25 cellular contexts compared by ENCODE assay signal in the genomic region with DNA sequence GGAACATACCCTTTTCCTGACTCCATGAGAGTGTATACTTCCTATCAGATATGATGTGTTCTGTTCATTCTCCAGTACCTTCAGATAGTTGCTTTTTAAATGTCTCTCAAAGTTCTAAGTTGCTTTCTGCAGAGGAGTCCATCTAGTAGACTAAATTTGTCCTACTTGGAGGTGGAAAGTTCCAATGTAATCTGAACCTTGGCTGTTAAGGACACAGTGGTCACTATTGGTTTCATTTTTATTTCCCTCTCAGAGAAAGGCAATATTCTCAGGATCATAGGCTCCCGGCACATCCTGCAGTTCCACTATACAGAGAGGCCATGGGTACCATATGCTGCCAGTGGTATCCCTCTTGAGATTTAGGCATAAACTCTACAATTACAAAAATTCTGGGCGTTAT.
DNase-seq lines count a peak whose midpoint lies in the region; ATAC-seq, FAIRE-seq and TF ChIP-seq lines count a peak whose summit lies in the region.
"Had no signal": no experiment of that assay in that cellular context is flagged by ENCODE, and none has a peak within 500 bp of the region (broad histone marks: within the 10 kb centered on the region; RNA-seq: fewer than 3 reads in every experiment).

No MANE protein-coding gene starts in this region.

- H2BK15ac ChIP-seq in mesendoderm (replicated peaks; ENCODE audit: low read depth), result no peak overlapping the region

- CTCF ChIA-PET in HepG2 (lab: Yijun Ruan, JAX; ENCODE audit: low intra/inter-chr PET ratio, low total read pairs), result no interaction called here

- no peak overlapping the region for H2BK12ac ChIP-seq in trophoblast cell (ENCODE audit: low read length)

- no peak overlapping the region for H2AK5ac ChIP-seq in mesendoderm (ENCODE audit: low read length)
- no peak overlapping the region for H2AK5ac ChIP-seq in trophoblast cell (ENCODE audit: low read length)

- TF ChIP-seq EP300 in HepG2 (IDR thresholded peaks at IDR 0.05; ENCODE audit: low read depth in 2 of 2, low read length in 2 of 2), result no peak
- TF ChIP-seq EP300 in HepG2 (CRISPR knock-in tag; IDR thresholded peaks at IDR 0.05; ENCODE audit: borderline replicate concordance), result no peak

- H4K20me1 ChIP-seq in HepG2 (ENCODE audit: insufficient read depth, low read length), result no peaks in the 10 kb centered on the region
- H4K20me1 ChIP-seq: BLaER1 had no signal

- no peak overlapping the region for H3K23ac ChIP-seq in mesendoderm (ENCODE audit: low read length)
- no peak overlapping the region for H3K23ac ChIP-seq in trophoblast cell (ENCODE audit: low read length)

- H3K79me2 ChIP-seq in HepG2 (ENCODE audit: insufficient read depth, low read length) (no peaks in the 10 kb centered on the region), mesendoderm (ENCODE audit: control insufficient read depth, insufficient read depth, low read length) (no peaks in the 10 kb centered on the region), trophoblast cell (ENCODE audit: control insufficient read depth, insufficient read depth, low read length, poor library complexity) (no peaks in the 10 kb centered on the region)

- H3K9ac ChIP-seq in liver (ENCODE audit: low read depth in 1 of 2, low read length in 2 of 2) (no peak overlapping the region), HepG2 (ENCODE audit: insufficient read depth, low read depth, low read length) (no peak overlapping the region), mesendoderm (ENCODE audit: low read length) (no peak overlapping the region), trophoblast cell (ENCODE audit: low read length) (no peak overlapping the region)
- H3K9ac ChIP-seq: BLaER1 had no signal

- H3K36me3 ChIP-seq in liver (ENCODE audit: control insufficient read depth in 4 of 4, insufficient read depth in 3 of 4, low read depth in 1 of 4, low read length in 3 of 4), result no peaks in the 10 kb centered on the region
- H3K36me3 ChIP-seq in HepG2 (replicated peaks in 1 of 2; ENCODE audit: control insufficient read depth in 1 of 2, insufficient read depth in 2 of 2, low read length in 2 of 2), result no peaks in the 10 kb centered on the region
- H3K36me3 ChIP-seq in mesendoderm (ENCODE audit: control insufficient read depth, insufficient read depth, low read length), result no peaks in the 10 kb centered on the region
- H3K36me3 ChIP-seq in trophoblast cell (ENCODE audit: control insufficient read depth in 1 of 2, insufficient read depth in 2 of 2, low read length in 2 of 2), result no peaks in the 10 kb centered on the region
- H3K36me3 ChIP-seq: BLaER1 had no signal

- H2BK5ac ChIP-seq in mesendoderm (ENCODE audit: low read length), result peak overlapping the region; percentile 8
- no peak overlapping the region for H2BK5ac ChIP-seq in trophoblast cell (ENCODE audit: low read depth, low read length, poor library complexity)

- H4K91ac ChIP-seq in trophoblast cell (ENCODE audit: low read depth, low read length), result no peak overlapping the region

- H3K9me3 ChIP-seq in liver (ENCODE audit: control insufficient read depth in 4 of 4, low read length in 3 of 4) (no peaks in the 10 kb centered on the region), HepG2 (ENCODE audit: low read length) (no peaks in the 10 kb centered on the region; the same call in 1 of the 2 replicates), trophoblast cell (ENCODE audit: insufficient read depth, low read depth, low read length) (no peaks in the 10 kb centered on the region)
- H3K9me3 ChIP-seq: A549, BLaER1 had no signal

- no peak for DNase-seq in HepG2 (ENCODE audit: low spot score)
- DNase-seq in left lobe of liver (ENCODE audit: low spot score), result no peak
- no peak for DNase-seq in mesendoderm
- no peak for DNase-seq in trophoblast cell
- DNase-seq in NCI-H2029 treated with DMSO at 0.1 percent for 48 hours (lab: John Stamatoyannopoulos, UW), result no peak
- no peak for DNase-seq in T1000 (lab: John Stamatoyannopoulos, UW)
- DNase-seq: AML-193; C1 segment of cervical spinal cord; CD4-positive, alpha-beta memory T cell; CD4-positive, CD25-positive, alpha-beta regulatory T cell; CD8-positive, alpha-beta memory T cell; COR-L47; DMS 273 treated with DMSO at 0.1 percent for 48 hours; DMS153; DMS53; DMS79; DND-41; EL; GDM1 had no signal

- H3K4ac ChIP-seq in mesendoderm (ENCODE audit: low read depth, low read length) (no peak overlapping the region), trophoblast cell (ENCODE audit: low read depth, low read length) (no peak overlapping the region)

- H3K14ac ChIP-seq in trophoblast cell (ENCODE audit: low read length), result no peak overlapping the region

- intact Hi-C loops in HepG2 (cut with micrococcal nuclease; ENCODE audit: unreplicated experiment), result no loop called here

- H2BK120ac ChIP-seq in mesendoderm (ENCODE audit: low read depth, low read length), result no peak overlapping the region
- no peak overlapping the region for H2BK120ac ChIP-seq in trophoblast cell (ENCODE audit: insufficient read depth, low read length, poor library complexity)

- H3K4me3 ChIP-seq in liver (ENCODE audit: low read depth in 1 of 3, low read length in 3 of 3) (peak overlapping the region in 1 of 3 donors; percentile 28), HepG2 (replicated peaks in 1 of 3; ENCODE audit: insufficient read depth in 1 of 3, low read depth in 2 of 3, low read length in 3 of 3) (no peak overlapping the region), mesendoderm (ENCODE audit: low read length) (no peak overlapping the region), trophoblast cell (ENCODE audit: low read depth, low read length) (no peak overlapping the region)
- H3K4me3 ChIP-seq: A549, BLaER1 had no signal

- H4K8ac ChIP-seq in mesendoderm (ENCODE audit: low read depth, low read length), result no peak overlapping the region
- no peak overlapping the region for H4K8ac ChIP-seq in trophoblast cell (ENCODE audit: low read depth, low read length)

- no peak overlapping the region for H3K18ac ChIP-seq in mesendoderm (ENCODE audit: low read length)
- no peak overlapping the region for H3K18ac ChIP-seq in trophoblast cell (ENCODE audit: low read length)

- H3K4me1 ChIP-seq in liver (ENCODE audit: control insufficient read depth in 4 of 4, insufficient read depth in 4 of 4, low read length in 3 of 4), result peaks cover 5 to 41% (median 30%) of the 10 kb centered on the region in 4 donors
- no peaks in the 10 kb centered on the region for H3K4me1 ChIP-seq in HepG2 (ENCODE audit: insufficient read depth, low read length)
- H3K4me1 ChIP-seq in mesendoderm (ENCODE audit: control insufficient read depth, low read depth, low read length), result peaks cover 8% of the 10 kb centered on the region
- H3K4me1 ChIP-seq in trophoblast cell (ENCODE audit: control insufficient read depth in 1 of 2, insufficient read depth in 2 of 2, low read length in 2 of 2), result no peaks in the 10 kb centered on the region
- H3K4me1 ChIP-seq: A549, BLaER1 had no signal

- peak in 1 of 2 donors; percentile 22 for TF ChIP-seq RAD21 in liver (IDR thresholded peaks at IDR 0.05)
- TF ChIP-seq RAD21 in HepG2 (CRISPR knock-in tag; IDR thresholded peaks at IDR 0.05), result no peak

- in situ Hi-C loops in HepG2 (cut with HindIII; ENCODE audit: extremely low pct_ligation_motif_present, low pct_unique_long_range_greater_than_20kb), result no loop called here

- H3K4me2 ChIP-seq in HepG2 (ENCODE audit: low read depth, low read length) (no peak overlapping the region), mesendoderm (ENCODE audit: low read length) (no peak overlapping the region), trophoblast cell (ENCODE audit: low read length) (no peak overlapping the region)
- H3K4me2 ChIP-seq: A549, BLaER1 had no signal

- no TSS peak for BruUV-seq in HepG2 (replicated peaks; lab: Mats Ljungman, UMichigan)

- ATAC-seq in HepG2, result no peak
- ATAC-seq in left lobe of liver, result peak; percentile 64
- ATAC-seq: A549 had no signal

- no peak overlapping the region for H2AFZ ChIP-seq in HepG2 (ENCODE audit: low read length)
- H2AFZ ChIP-seq in trophoblast cell (ENCODE audit: insufficient read depth, low read length, poor library complexity), result no peak overlapping the region

- H3K56ac ChIP-seq in mesendoderm (ENCODE audit: low read length), result no peak overlapping the region

- no peak for TF ChIP-seq POLR2A in HepG2 (IDR thresholded peaks at IDR 0.05; ENCODE audit: insufficient read depth in 1 of 2, low read depth in 2 of 2, low read length in 2 of 2)

- TF ChIP-seq CTCF in liver (IDR thresholded peaks at IDR 0.05; ENCODE audit: low read depth, low read length, missing input control) (no peak), HepG2 (CRISPR knock-in tag; IDR thresholded peaks at IDR 0.05) (no peak)

- H3K27ac ChIP-seq in liver (ENCODE audit: low read depth in 1 of 2, low read length in 2 of 2) (no peak overlapping the region), HepG2 (ENCODE audit: extremely low read length, insufficient read depth, low read length) (no peak overlapping the region), mesendoderm (ENCODE audit: low read depth, low read length) (no peak overlapping the region), trophoblast cell (ENCODE audit: low read depth, low read length) (no peak overlapping the region)
- H3K27ac ChIP-seq: 22Rv1, A549, BLaER1 had no signal

- H4K12ac ChIP-seq in trophoblast cell (ENCODE audit: low read depth, low read length), result no peak overlapping the region

- 67% methylated on average over 2 of the region's 2 CpGs for WGBS in liver
- WGBS in HepG2 (ENCODE audit: low lambda C conversion rate), result 46% methylated on average over 2 of the region's 2 CpGs
- no CpG with 5 or more reads among the region's 2 CpGs for WGBS in mesendoderm (ENCODE audit: extremely low coverage, insufficient coverage, low lambda C conversion rate)
- no CpG with 5 or more reads among the region's 2 CpGs for WGBS in trophoblast cell (ENCODE audit: extremely low coverage, insufficient coverage, insufficient read length)

- POLR2A ChIA-PET in HepG2 (lab: Yijun Ruan, JAX), result no interaction called here

- no peaks in the 10 kb centered on the region for H3K27me3 ChIP-seq in liver (ENCODE audit: control insufficient read depth in 4 of 4, insufficient read depth in 4 of 4, low read length in 3 of 4)
- H3K27me3 ChIP-seq in HepG2 (ENCODE audit: control insufficient read depth in 1 of 2, insufficient read depth in 2 of 2, low read length in 2 of 2), result no peaks in the 10 kb centered on the region
- no peaks in the 10 kb centered on the region for H3K27me3 ChIP-seq in mesendoderm (ENCODE audit: insufficient read depth, low read length, poor library complexity)
- H3K27me3 ChIP-seq in trophoblast cell (ENCODE audit: insufficient read depth, low read length), result no peaks in the 10 kb centered on the region
- H3K27me3 ChIP-seq: BLaER1 had no signal

- no peak for FAIRE-seq in HepG2 (lab: Jason Lieb, UNC)
- FAIRE-seq: A549, GM12891, GM19239 had no signal

- H3K79me1 ChIP-seq in mesendoderm (ENCODE audit: low read length), result no peaks in the 10 kb centered on the region
- H3K79me1 ChIP-seq in trophoblast cell (ENCODE audit: low read length), result peaks cover 2% of the 10 kb centered on the region

- no peak overlapping the region for H4K5ac ChIP-seq in mesendoderm (ENCODE audit: low read length)

TF ChIP-seq in liver, 16 proteins besides CTCF, POLR2A, EP300 and RAD21 (continues in another document):
- no peak for TF ChIP-seq HNF4G (IDR thresholded peaks at IDR 0.05)
- TF ChIP-seq HNF4A (conservative IDR thresholded peaks at IDR 0.05), result peak; percentile 46 to 59

TF ChIP-seq in HepG2, 621 proteins besides CTCF, POLR2A, EP300 and RAD21 (continues in another document):
- TF ChIP-seq ZFP41 (CRISPR knock-in tag; IDR thresholded peaks at IDR 0.05; ENCODE audit: borderline replicate concordance) (no peak), ZNF550 (CRISPR knock-in tag; IDR thresholded peaks at IDR 0.05; ENCODE audit: borderline replicate concordance) (no peak)
